In the genomic region with DNA sequence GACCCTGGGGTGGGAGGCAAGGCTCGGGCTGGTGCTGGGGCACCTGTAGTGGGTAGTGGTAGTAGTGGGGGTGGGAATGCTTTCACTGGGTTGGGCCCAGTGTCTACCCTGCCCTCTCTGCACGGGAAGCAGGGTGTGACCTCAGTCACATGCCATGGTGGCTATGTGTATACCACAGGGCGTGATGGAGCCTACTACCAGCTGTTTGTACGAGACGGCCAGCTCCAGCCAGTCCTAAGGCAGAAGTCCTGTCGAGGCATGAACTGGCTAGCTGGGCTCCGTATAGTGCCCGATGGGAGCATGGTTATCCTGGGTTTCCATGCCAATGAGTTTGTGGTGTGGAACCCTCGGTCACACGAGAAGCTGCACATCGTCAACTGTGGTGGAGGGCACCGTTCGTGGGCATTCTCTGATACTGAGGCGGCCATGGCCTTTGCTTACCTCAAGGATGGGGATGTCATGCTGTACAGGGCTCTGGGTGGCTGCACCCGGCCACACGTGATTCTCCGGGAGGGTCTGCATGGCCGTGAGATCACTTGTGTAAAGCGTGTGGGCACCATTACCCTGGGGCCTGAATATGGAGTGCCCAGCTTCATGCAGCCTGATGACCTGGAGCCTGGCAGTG, we compare ENCODE assay signal across 14 cellular contexts. TPM values are rescaled to one million over a fixed set of nuclear protein-coding genes. Genes with fewer than 3 reads are reported as not detected.
A peak's percentile ranks its signal among the peaks of the same experiment; 100 is the strongest.
DNase-seq lines count a peak whose midpoint lies in the region; TF ChIP-seq lines count a peak whose summit lies in the region.
"Had no signal": no experiment of that assay in that cellular context is flagged by ENCODE, and none has a peak within 500 bp of the region (broad histone marks: within the 10 kb centered on the region; RNA-seq: fewer than 3 reads in every experiment).

No MANE protein-coding gene starts in this region.

- no peak overlapping the region for H2AFZ ChIP-seq in osteoblast (ENCODE audit: low read length)

- no peak overlapping the region for H3K9ac ChIP-seq in endodermal cell (ENCODE audit: extremely low read depth, low read length, poor library complexity, severe bottlenecking)
- H3K9ac ChIP-seq: BLaER1 had no signal

- no peak overlapping the region for H3K4me2 ChIP-seq in osteoblast (ENCODE audit: insufficient read depth, low read length)

- H3K27me3 Mint-ChIP-seq in activated T-cell treated with anti-CD3 and anti-CD28 coated beads, Interleukin-2, amount 50 U/mL, for 24 hours: no peaks in the 10 kb centered on the region
- no peaks in the 10 kb centered on the region for H3K27me3 Mint-ChIP-seq in endodermal cell (ENCODE audit: insufficient read depth)
- H3K27me3 Mint-ChIP-seq: CD8-positive, alpha-beta memory T cell had no signal

- H3K4me3 ChIP-seq in HEK293 (ENCODE audit: low read depth, low read length) (no peak overlapping the region), endodermal cell (ENCODE audit: low read length) (no peak overlapping the region), osteoblast (ENCODE audit: insufficient read depth, low read length) (no peak overlapping the region)
- H3K4me3 ChIP-seq: BLaER1 had no signal

- peaks cover 71% of the 10 kb centered on the region for H3K79me2 ChIP-seq in osteoblast (ENCODE audit: insufficient read depth, low read length)

- TF ChIP-seq CTCF in HEK293 (tag by site-specific recombination; IDR thresholded peaks at IDR 0.05) (no peak), endodermal cell (conservative IDR thresholded peaks at IDR 0.05) (no peak), osteoblast (IDR thresholded peaks at IDR 0.05; ENCODE audit: extremely low read depth, low read depth, low read length) (no peak)

- H3K36me3 ChIP-seq in HEK293 (ENCODE audit: control insufficient read depth in 2 of 2, insufficient read depth in 1 of 2, low read length in 2 of 2) (peaks cover 3 to 66% of the 10 kb centered on the region in 2 experiments; a peak in 2 of 3 replicates), endodermal cell (ENCODE audit: control insufficient read depth, insufficient read depth, low read length) (peaks cover 60% of the 10 kb centered on the region), osteoblast (ENCODE audit: insufficient read depth, low read length) (peaks cover 38% of the 10 kb centered on the region)

- POLR2A ChIA-PET in HEK293 (lab: Yijun Ruan, JAX): interaction anchor here (1.2 to 1.6 kb wide), 3 partner anchors 8 to 26 kb away, joined by 3 to 10 read pairs (median 8); no protein-coding TSS in a partner anchor

- WGBS in endodermal cell (ENCODE audit: insufficient coverage in 1 of 2, insufficient read length in 1 of 2), 2 experiments: 95 to 97% methylated on average over 16 to 19 of the region's 19 CpGs

- peak overlapping the region; percentile 57 for H3K27ac Mint-ChIP-seq in activated T-cell treated with anti-CD3 and anti-CD28 coated beads, Interleukin-2, amount 50 U/mL, for 24 hours
- H3K27ac Mint-ChIP-seq in endodermal cell: no peak overlapping the region

- H3K9me3 ChIP-seq in HEK293 (ENCODE audit: control insufficient read depth, insufficient read depth, low read depth, low read length): no peaks in the 10 kb centered on the region
- no peaks in the 10 kb centered on the region for H3K9me3 ChIP-seq in endodermal cell (ENCODE audit: control insufficient read depth, low read length)
- H3K9me3 ChIP-seq in osteoblast (ENCODE audit: low read depth, low read length): no peaks in the 10 kb centered on the region
- H3K9me3 ChIP-seq: BLaER1 had no signal

- peaks cover 27% of the 10 kb centered on the region for H3K4me1 Mint-ChIP-seq in activated T-cell treated with anti-CD3 and anti-CD28 coated beads, Interleukin-2, amount 50 U/mL, for 24 hours (ENCODE audit: low read depth)
- H3K4me1 Mint-ChIP-seq in endodermal cell: peaks cover 3% of the 10 kb centered on the region

- H3K27me3 ChIP-seq in endodermal cell (ENCODE audit: control insufficient read depth, insufficient read depth, low read length, poor library complexity, severe bottlenecking) (no peaks in the 10 kb centered on the region), osteoblast (ENCODE audit: insufficient read depth, low read length) (no peaks in the 10 kb centered on the region)
- H3K27me3 ChIP-seq: BLaER1 had no signal

- CTCF ChIA-PET in HEK293 (lab: Yijun Ruan, JAX): interaction anchor here (0.6 to 2.6 kb wide), 5 partner anchors 9 to 1953 kb away, joined by 3 to 12 read pairs (median 3); partner anchors contain the start of genes NDUFAF3 and P4HTM

- H3K4me1 ChIP-seq in HEK293 (ENCODE audit: control insufficient read depth, insufficient read depth, low read length) (no peaks in the 10 kb centered on the region), endodermal cell (ENCODE audit: control insufficient read depth, insufficient read depth, low read length) (no peaks in the 10 kb centered on the region), osteoblast (ENCODE audit: insufficient read depth, low read length) (peaks cover 7% of the 10 kb centered on the region)

- DNase-seq in activated T-cell treated with anti-CD3 and anti-CD28 coated beads, Interleukin-2, amount 50 U/mL, for 24 hours: no peak
- no peak for DNase-seq in activated T-cell treated with anti-CD3 and anti-CD28 coated beads, Interleukin-2, amount 50 U/mL, for 48 hours
- peak; percentile 48 for DNase-seq in endodermal cell
- DNase-seq in osteoblast (ENCODE audit: insufficient read length, low spot score, missing footprints): peak; percentile 50
- DNase-seq in activated effector memory CD4-positive, alpha-beta T cell treated with Interleukin-2 at 50 U/mL for 16 hours: no peak
- no peak for DNase-seq in T-helper 1 cell
- DNase-seq in GM19240 (ENCODE audit: insufficient read length, low spot score): no peak
- DNase-seq: DND-41, NCI-H1105, NCI-H1694 treated with DMSO at 0.1 percent for 48 hours, SIG-M5 had no signal

- no peak overlapping the region for H3K27ac ChIP-seq in HEK293 (ENCODE audit: extremely low read depth, low read depth, low read length)
- no peak overlapping the region for H3K27ac ChIP-seq in endodermal cell (ENCODE audit: low read depth, low read length)
- no peak overlapping the region for H3K27ac ChIP-seq in osteoblast (ENCODE audit: low read depth, low read length)
- H3K27ac ChIP-seq: BLaER1 had no signal

- H3K36me3 Mint-ChIP-seq in activated T-cell treated with anti-CD3 and anti-CD28 coated beads, Interleukin-2, amount 50 U/mL, for 24 hours (ENCODE audit: low read depth): peaks cover 78% of the 10 kb centered on the region
- peaks cover 30% of the 10 kb centered on the region for H3K36me3 Mint-ChIP-seq in endodermal cell (ENCODE audit: low read depth)

- H3K4me3 Mint-ChIP-seq in activated T-cell treated with anti-CD3 and anti-CD28 coated beads, Interleukin-2, amount 50 U/mL, for 24 hours: no peak overlapping the region
- no peak overlapping the region for H3K4me3 Mint-ChIP-seq in endodermal cell

- peaks cover 52% of the 10 kb centered on the region for H4K20me1 ChIP-seq in osteoblast (ENCODE audit: insufficient read depth, low read length)

- no peaks in the 10 kb centered on the region for H3K9me3 Mint-ChIP-seq in activated T-cell treated with anti-CD3 and anti-CD28 coated beads, Interleukin-2, amount 50 U/mL, for 24 hours
- H3K9me3 Mint-ChIP-seq in endodermal cell: no peaks in the 10 kb centered on the region
- H3K9me3 Mint-ChIP-seq: CD8-positive, alpha-beta memory T cell had no signal

TF ChIP-seq in HEK293, 187 proteins besides CTCF, POLR2A, EP300 and RAD21:
- TF ChIP-seq TCF7L2 (IDR thresholded peaks at IDR 0.05; ENCODE audit: borderline replicate concordance, low read depth, low read length) (no peak), KLF1 (tag by site-specific recombination; IDR thresholded peaks at IDR 0.05) (peak; percentile 27; the same call in 1 of the 2 replicates)

RNA-seq across cellular contexts. Expression of gene DALRD3, which starts 5.2 kb away (rescaled TPM):
- 10 to 100 TPM; 40.8 to 41.9 TPM for total RNA-seq in endodermal cell
- polyA plus RNA-seq in endodermal cell (2013, experiment 1 of 2): 47.1 TPM
- 38.8 TPM for polyA plus RNA-seq in endodermal cell (2013, experiment 2 of 2)
- total RNA-seq in osteoblast: 37.1 and 39.1 TPM in 2 replicates

RNA-seq across cellular contexts. Expression of gene WDR6, which starts 6.0 kb away (rescaled TPM):
- total RNA-seq in endodermal cell (100 to 1,000 TPM; 106 to 166 TPM), osteoblast (74.3 and 98.4 TPM in 2 replicates)
- polyA plus RNA-seq in endodermal cell (2013, experiment 1 of 2): 171 TPM
- 134 TPM for polyA plus RNA-seq in endodermal cell (2013, experiment 2 of 2)

RNA-seq across cellular contexts. Expression of gene NDUFAF3, which starts 8.7 kb away (rescaled TPM):
- total RNA-seq in endodermal cell (10 to 100 TPM; 32.9 to 39.1 TPM), osteoblast (43.0 and 43.4 TPM in 2 replicates)
- 54.3 TPM for polyA plus RNA-seq in endodermal cell (2013, experiment 1 of 2)
- polyA plus RNA-seq in endodermal cell (2013, experiment 2 of 2): 50.4 TPM

RNA-seq across cellular contexts. Expression of gene IMPDH2, which starts 16.0 kb away (rescaled TPM):
- total RNA-seq in endodermal cell: 100 to 1,000 TPM; 180 to 195 TPM
- polyA plus RNA-seq in endodermal cell (2013, experiment 1 of 2): 242 TPM
- polyA plus RNA-seq in endodermal cell (2013, experiment 2 of 2): 211 TPM
- 273 and 286 TPM in 2 replicates for total RNA-seq in osteoblast

RNA-seq across cellular contexts. Expression of gene P4HTM, which starts 23.2 kb away (rescaled TPM):
- total RNA-seq in endodermal cell (10 to 100 TPM; 12.4 to 17.6 TPM), osteoblast (31.8 and 32.4 TPM in 2 replicates)
- polyA plus RNA-seq in endodermal cell (2013, experiment 1 of 2): 26.5 TPM
- polyA plus RNA-seq in endodermal cell (2013, experiment 2 of 2): 19.4 TPM

Comparison
In these comparisons a context has a peak if more than half of its experiments do, and no peak if none do; other contexts are left out.
1. DNase-seq: peak in endodermal cell (single experiment) and osteoblast (single experiment); none in activated T-cell treated with anti-CD3 and anti-CD28 coated beads, Interleukin-2, amount 50 U/mL, for 24 hours (single experiment), activated T-cell treated with anti-CD3 and anti-CD28 coated beads, Interleukin-2, amount 50 U/mL, for 48 hours (0 of 2), activated effector memory CD4-positive, alpha-beta T cell treated with Interleukin-2 at 50 U/mL for 16 hours (single experiment), T-helper 1 cell (0 of 5) and GM19240 (single experiment).